In genomic region chr17:9969301-9969935, GRCh38 we compare ENCODE assay signal across 19 cellular contexts.
DNase-seq lines count a peak whose midpoint lies in the region; ATAC-seq and TF ChIP-seq lines count a peak whose summit lies in the region.
"Had no signal": no experiment of that assay in that cellular context is flagged by ENCODE, and none has a peak within 500 bp of the region (broad histone marks: within the 10 kb centered on the region; RNA-seq: fewer than 3 reads in every experiment).

No MANE protein-coding gene starts in this region.

- TF ChIP-seq POLR2A in IMR-90 (IDR thresholded peaks at IDR 0.05; ENCODE audit: low read depth, low read length), result no peak

- peaks cover 13 to 94% (median 79%) of the 10 kb centered on the region in 11 experiments for H3K36me3 ChIP-seq in BLaER1 treated with 17β-estradiol and CSF1 and Interleukin-3, amounts not matched to agents 10 nM and 100 nM
- no peaks in the 10 kb centered on the region for H3K36me3 ChIP-seq in IMR-90 (ENCODE audit: control insufficient read depth, insufficient read depth, low read length)
- no peaks in the 10 kb centered on the region for H3K36me3 ChIP-seq in left lung

- no peaks in the 10 kb centered on the region for H3K79me1 ChIP-seq in IMR-90 (ENCODE audit: low read depth in 1 of 2, low read length in 2 of 2)

- no peak overlapping the region for H3K18ac ChIP-seq in IMR-90 (ENCODE audit: low read depth, low read length)

- no peak overlapping the region for H2BK5ac ChIP-seq in IMR-90 (ENCODE audit: low read depth, low read length, poor library complexity, severe bottlenecking)

- H2AK5ac ChIP-seq in IMR-90 (ENCODE audit: low read depth, low read length), result no peak overlapping the region

- TF ChIP-seq CTCF in IMR-90 (conservative IDR thresholded peaks at IDR 0.05; ENCODE audit: low read depth, low read length), result no peak
- TF ChIP-seq CTCF in left lung (IDR thresholded peaks at IDR 0.05), result no peak

- BruUV-seq in IMR-90 (replicated peaks; lab: Mats Ljungman, UMichigan), result no TSS peak

- H3K9me1 ChIP-seq in IMR-90 (ENCODE audit: insufficient read depth, low read length), result peaks cover 2% of the 10 kb centered on the region; the same call in 1 of the 2 replicates

- intact Hi-C loops in IMR-90 (cut with micrococcal nuclease) (loop anchor here (5.0 kb wide), 3 partner anchors 158 to 343 kb away; no protein-coding TSS in a partner anchor), posterior vena cava (cut with DNase I) (no loop called here), left lung (cut with DNase I) (no loop called here)

- H3K9ac ChIP-seq in BLaER1 treated with 17β-estradiol and CSF1 and Interleukin-3, amounts not matched to agents 10 nM and 100 nM, result peak overlapping the region in 2 of 11 experiments; percentile 9 to 18; a peak in 2 of 22 replicates
- H3K9ac ChIP-seq in IMR-90 (ENCODE audit: low read depth, low read length), result no peak overlapping the region

- no peak overlapping the region; the same call in 1 of the 2 replicates for H4K91ac ChIP-seq in IMR-90 (ENCODE audit: insufficient read depth, low read depth, low read length)

- no peak for DNase-seq in IMR-90
- peak; percentile 97 for DNase-seq in islet precursor cell
- peak; percentile 64 for DNase-seq in posterior vena cava (ENCODE audit: low spot score)
- no peak for DNase-seq in left lung
- DNase-seq in activated CD4-positive, alpha-beta T cell treated with anti-CD3 and anti-CD28 coated beads, Interleukin-2, amount 50 U/mL, for 48 hours, result no peak
- DNase-seq in AG08395 (ENCODE audit: low spot score), result no peak
- no peak for DNase-seq in activated CD4-positive, alpha-beta T cell treated with anti-CD3 and anti-CD28 coated beads, Interleukin-2, amount 50 U/mL, for 1 hour
- DNase-seq: CD4-positive, CD25-positive, alpha-beta regulatory T cell; DMS79; H7; MM.1S; NCI-H1105; NCI-H146; NCI-H2029; NCI-H510A treated with DMSO at 0.1 percent for 48 hours; NCI-H748 treated with DMSO at 0.1 percent for 48 hours; NK-92 treated with Interleukin-12 subunit alpha and Interleukin-12 subunit beta, amount 100 ng/mL, for 24 hours; SIG-M5 had no signal

- H3K56ac ChIP-seq in IMR-90 (ENCODE audit: extremely low read depth, insufficient read depth, low read length), result no peak overlapping the region

- POLR2A ChIA-PET in IMR-90 (lab: Charles Lee; ENCODE audit: unreplicated experiment), result no interaction called here

- CTCF ChIA-PET in IMR-90 (lab: Yijun Ruan, JAX), result interaction anchor here (1.0 to 3.2 kb wide), 3 partner anchors 40 to 257 kb away, joined by 3 to 11 read pairs (median 4); no protein-coding TSS in a partner anchor

- TF ChIP-seq RAD21 in IMR-90 (IDR thresholded peaks at IDR 0.05; ENCODE audit: low read length), result no peak

- H4K8ac ChIP-seq in IMR-90 (ENCODE audit: low read depth in 2 of 2, low read length in 2 of 2), result no peak overlapping the region

- dilution Hi-C loops in IMR-90 (cut with HindIII; ENCODE audit: low sequenced_read_pairs, unreplicated experiment), result no loop called here

- no peak overlapping the region for H2AK9ac ChIP-seq in IMR-90 (replicated peaks; ENCODE audit: low read depth, low read length, poor library complexity)

- no peaks in the 10 kb centered on the region for H3K27me3 ChIP-seq in BLaER1 treated with 17β-estradiol and CSF1 and Interleukin-3, amounts not matched to agents 10 nM and 100 nM
- no peaks in the 10 kb centered on the region for H3K27me3 ChIP-seq in IMR-90 (ENCODE audit: control insufficient read depth, insufficient read depth, low read length)
- H3K27me3 ChIP-seq in left lung, result no peaks in the 10 kb centered on the region

- in situ Hi-C loops in IMR-90 (cut with MboI; ENCODE audit: low sequenced_read_pairs), result loop anchor here (10.0 kb wide), 2 partner anchors 255 to 645 kb away; no protein-coding TSS in a partner anchor

- peaks cover 82 to 95% (median 87%) of the 10 kb centered on the region in 10 experiments for H3K4me1 ChIP-seq in BLaER1 treated with 17β-estradiol and CSF1 and Interleukin-3, amounts not matched to agents 10 nM and 100 nM
- peaks cover 16% of the 10 kb centered on the region; the same call in 1 of the 2 replicates for H3K4me1 ChIP-seq in IMR-90 (ENCODE audit: control insufficient read depth, insufficient read depth, low read length)
- peaks cover 6 to 16% of the 10 kb centered on the region in 2 donors for H3K4me1 ChIP-seq in left lung

- H4K20me1 ChIP-seq in BLaER1 treated with 17β-estradiol and CSF1 and Interleukin-3, amounts not matched to agents 10 nM and 100 nM, result peaks cover 5 to 97% (median 93%) of the 10 kb centered on the region in 11 experiments; a peak in 20 of 22 replicates
- H4K20me1 ChIP-seq in IMR-90 (ENCODE audit: insufficient read depth, low read length), result no peaks in the 10 kb centered on the region

- no peak overlapping the region for H3K4me3 ChIP-seq in BLaER1 treated with 17β-estradiol and CSF1 and Interleukin-3, amounts not matched to agents 10 nM and 100 nM
- H3K4me3 ChIP-seq in IMR-90 (ENCODE audit: insufficient read depth, low read depth, low read length) (no peak overlapping the region), left lung (no peak overlapping the region)

- 87% methylated on average over 3 of the region's 13 CpGs; no CpG with 5 or more reads in 1 of the 2 experiments for WGBS in IMR-90 (ENCODE audit: extremely low coverage in 2 of 2, insufficient read length in 1 of 2), 2 experiments

- 0 out of 2 replicates have a peak overlapping the region, but pooled peaks have one; percentile 8 for H2BK120ac ChIP-seq in IMR-90 (ENCODE audit: low read depth, low read length)

- H4K5ac ChIP-seq in IMR-90 (ENCODE audit: low read depth, low read length), result no peak overlapping the region; the same call in 1 of the 2 replicates

- H3K9me3 ChIP-seq in BLaER1 treated with 17β-estradiol and CSF1 and Interleukin-3, amounts not matched to agents 10 nM and 100 nM (replicated peaks in 1 of 11), result peaks cover 0 to 6% (median 0%) of the 10 kb centered on the region in 11 experiments; a peak in 2 of 22 replicates
- H3K9me3 ChIP-seq in IMR-90 (ENCODE audit: control insufficient read depth, insufficient read depth, low read length) (no peaks in the 10 kb centered on the region), left lung (no peaks in the 10 kb centered on the region)

- no peak overlapping the region for H2BK15ac ChIP-seq in IMR-90 (ENCODE audit: low read depth, low read length)

- H3K4me2 ChIP-seq in BLaER1 treated with 17β-estradiol and CSF1 and Interleukin-3, amounts not matched to agents 10 nM and 100 nM, result peak overlapping the region; percentile 31 to 73 (median 61)
- no peak overlapping the region for H3K4me2 ChIP-seq in IMR-90 (ENCODE audit: low read depth, low read length)

- no peak overlapping the region; the same call in 1 of the 2 replicates for H3K14ac ChIP-seq in IMR-90 (replicated peaks; ENCODE audit: low read depth, low read length)

- no peak for ATAC-seq in IMR-90 (ENCODE audit: low read depth)
- ATAC-seq in left lung, result no peak

- H3K27ac ChIP-seq in BLaER1 treated with 17β-estradiol and CSF1 and Interleukin-3, amounts not matched to agents 10 nM and 100 nM, result peak overlapping the region in 7 of 11 experiments; percentile 1 to 41 (median 16); a peak in 8 of 22 replicates
- H3K27ac ChIP-seq in IMR-90 (ENCODE audit: insufficient read depth, low read length) (no peak overlapping the region), left lung (no peak overlapping the region)

- H2AFZ ChIP-seq in IMR-90 (replicated peaks; ENCODE audit: low read length, poor library complexity), result no peak overlapping the region

- H3K23ac ChIP-seq in IMR-90 (ENCODE audit: low read depth, low read length), result no peak overlapping the region

- H2BK20ac ChIP-seq in IMR-90 (ENCODE audit: low read depth, low read length), result peak overlapping the region; percentile 33; the same call in 1 of the 2 replicates

- H3K4ac ChIP-seq in IMR-90 (ENCODE audit: low read depth, low read length), result peak overlapping the region; percentile 15; the same call in 1 of the 2 replicates

TF ChIP-seq in IMR-90, 13 proteins besides CTCF, POLR2A, EP300 and RAD21:
- TF ChIP-seq RFX5 (IDR thresholded peaks at IDR 0.05; ENCODE audit: low read depth, low read length), result no peak
- TF ChIP-seq MAFK (IDR thresholded peaks at IDR 0.05; ENCODE audit: low read depth, low read length), result no peak
- TF ChIP-seq BHLHE40 (IDR thresholded peaks at IDR 0.05; ENCODE audit: low read depth, low read length), result no peak
- no peak for TF ChIP-seq CEBPB (IDR thresholded peaks at IDR 0.05; ENCODE audit: low read depth, low read length)
- TF ChIP-seq ELK1 (IDR thresholded peaks at IDR 0.05; ENCODE audit: borderline replicate concordance, low read depth, low read length), result no peak

Comparison
In these comparisons a context has a peak if more than half of its experiments do, and no peak if none do; other contexts are left out.
1. H3K27ac ChIP-seq: peak in BLaER1 treated with 17β-estradiol and CSF1 and Interleukin-3, amounts not matched to agents 10 nM and 100 nM (7 of 11); none in IMR-90 (single experiment) and left lung (0 of 2).
2. DNase-seq: peak in islet precursor cell (single experiment) and posterior vena cava (single experiment); none in IMR-90 (single experiment), left lung (0 of 2), activated CD4-positive, alpha-beta T cell treated with anti-CD3 and anti-CD28 coated beads, Interleukin-2, amount 50 U/mL, for 48 hours (0 of 2), AG08395 (single experiment) and activated CD4-positive, alpha-beta T cell treated with anti-CD3 and anti-CD28 coated beads, Interleukin-2, amount 50 U/mL, for 1 hour (single experiment).